ENCODE assay signal across 24 cellular contexts in the genomic region with DNA sequence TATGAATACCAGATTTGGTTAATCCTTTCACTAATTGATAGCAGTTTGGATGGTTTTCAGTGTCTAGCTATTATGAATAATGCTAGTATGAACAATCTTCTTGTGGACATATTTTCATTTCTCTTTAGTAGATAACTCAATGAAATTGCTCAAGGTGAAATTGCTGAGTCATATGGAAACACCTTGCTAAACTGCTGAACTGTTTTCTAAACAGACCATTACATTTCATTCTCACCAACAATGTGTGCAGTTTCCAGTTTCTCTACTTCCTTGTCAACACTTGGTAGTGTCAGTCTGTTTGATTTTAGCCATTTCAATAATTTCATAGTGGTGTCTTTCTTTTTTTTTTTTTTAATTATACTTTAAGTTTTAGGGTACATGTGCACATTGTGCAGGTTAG.
DNase-seq lines count a peak whose midpoint lies in the region; ATAC-seq, FAIRE-seq and TF ChIP-seq lines count a peak whose summit lies in the region.
"Had no signal": no experiment of that assay in that cellular context is flagged by ENCODE, and none has a peak within 500 bp of the region (broad histone marks: within the 10 kb centered on the region; RNA-seq: fewer than 3 reads in every experiment).

No MANE protein-coding gene starts in this region.

- H3K36me3 Mint-ChIP-seq in CD8-positive, alpha-beta memory T cell = no peaks in the 10 kb centered on the region
- H3K36me3 Mint-ChIP-seq: CD8-positive, alpha-beta T cell had no signal

- H4K5ac ChIP-seq in IMR-90 (ENCODE audit: low read depth, low read length) = no peak overlapping the region

- H3K14ac ChIP-seq in IMR-90 (replicated peaks; ENCODE audit: low read depth, low read length) = no peak overlapping the region; the same call in 1 of the 2 replicates

- TF ChIP-seq EP300 in HepG2 (IDR thresholded peaks at IDR 0.05; ENCODE audit: low read depth in 2 of 2, low read length in 2 of 2) (no peak), HepG2 (CRISPR knock-in tag; IDR thresholded peaks at IDR 0.05; ENCODE audit: borderline replicate concordance) (no peak), K562 (IDR thresholded peaks at IDR 0.05; ENCODE audit: low read length) (no peak)

- no peaks in the 10 kb centered on the region for H3K4me1 Mint-ChIP-seq in CD8-positive, alpha-beta memory T cell
- H3K4me1 Mint-ChIP-seq: B cell had no signal

- no peak overlapping the region; the same call in 1 of the 2 replicates for H2BK20ac ChIP-seq in IMR-90 (ENCODE audit: low read depth, low read length)

- H3K9me1 ChIP-seq in IMR-90 (ENCODE audit: insufficient read depth, low read length) = peaks cover 5% of the 10 kb centered on the region; the same call in 1 of the 2 replicates
- no peaks in the 10 kb centered on the region for H3K9me1 ChIP-seq in K562 (ENCODE audit: control insufficient read depth, insufficient read depth, low read length)

- ATAC-seq in HepG2 (no peak), right lobe of liver (no peak), IMR-90 (ENCODE audit: low read depth) (no peak), K562 (no peak)
- ATAC-seq: CD8-positive, alpha-beta T cell; GM12878 had no signal

- H3K4me3 ChIP-seq in HepG2 (replicated peaks in 1 of 3; ENCODE audit: insufficient read depth in 1 of 3, low read depth in 2 of 3, low read length in 3 of 3) (no peak overlapping the region), right lobe of liver (no peak overlapping the region), IMR-90 (ENCODE audit: insufficient read depth, low read depth, low read length) (no peak overlapping the region), K562 (no peak overlapping the region), epithelial cell of esophagus (ENCODE audit: low read length) (no peak overlapping the region)
- H3K4me3 ChIP-seq in CD8-positive, alpha-beta memory T cell (ENCODE audit: low read length) = no peak overlapping the region
- H3K4me3 ChIP-seq: BLaER1 treated with 17β-estradiol and CSF1 and Interleukin-3, amounts not matched to agents 10 nM and 100 nM; GM12878 had no signal

- no peak for TF ChIP-seq RAD21 in HepG2 (CRISPR knock-in tag; IDR thresholded peaks at IDR 0.05)
- no peak for TF ChIP-seq RAD21 in IMR-90 (IDR thresholded peaks at IDR 0.05; ENCODE audit: low read length)
- TF ChIP-seq RAD21 in K562 (CRISPR knock-in tag; conservative IDR thresholded peaks at IDR 0.05 in 1 of 2, IDR thresholded peaks at IDR 0.05 in 1 of 2) = no peak

- H3K56ac ChIP-seq in IMR-90 (ENCODE audit: extremely low read depth, insufficient read depth, low read length) = no peak overlapping the region

- H4K20me1 ChIP-seq in HepG2 (ENCODE audit: insufficient read depth, low read length) (no peaks in the 10 kb centered on the region), IMR-90 (ENCODE audit: insufficient read depth, low read length) (peaks cover 3% of the 10 kb centered on the region; the same call in 1 of the 2 replicates), K562 (replicated peaks; ENCODE audit: control insufficient read depth, insufficient read depth, low read length) (no peaks in the 10 kb centered on the region)
- H4K20me1 ChIP-seq: BLaER1 treated with 17β-estradiol and CSF1 and Interleukin-3, amounts not matched to agents 10 nM and 100 nM had no signal

- no peak for DNase-seq in HepG2 (ENCODE audit: low spot score)
- no peak for DNase-seq in right lobe of liver
- DNase-seq in IMR-90 = no peak
- no peak for DNase-seq in K562 (ENCODE audit: extremely low read depth in 1 of 4, low spot score in 3 of 4)
- DNase-seq in epithelial cell of esophagus (ENCODE audit: low read depth) = peak; percentile 2
- DNase-seq in CD8-positive, alpha-beta memory T cell = no peak
- no peak for DNase-seq in DMS79 treated with DMSO at 0.1 percent for 48 hours (lab: John Stamatoyannopoulos, UW)
- no peak for DNase-seq in amniotic stem cell (lab: John Stamatoyannopoulos, UW)
- DNase-seq: 8988T; AML-193; CD4-positive, alpha-beta T cell; CD8-positive, alpha-beta T cell; COR-L47; DMS 273 treated with DMSO at 0.1 percent for 48 hours; DMS153; DMS79; GDM1 had no signal

- no peak overlapping the region for H3K4ac ChIP-seq in IMR-90 (ENCODE audit: low read depth, low read length)

- no peak overlapping the region for H3K23ac ChIP-seq in IMR-90 (ENCODE audit: low read depth, low read length)

- CTCF ChIA-PET in HepG2 (lab: Yijun Ruan, JAX; ENCODE audit: low intra/inter-chr PET ratio, low total read pairs) (no interaction called here), IMR-90 (lab: Yijun Ruan, JAX) (interaction anchor here (0.7 kb wide), 1 partner anchor 25 kb away, joined by 3 read pairs; no protein-coding TSS in a partner anchor), K562 (lab: Yijun Ruan, JAX; ENCODE audit: low intra/inter-chr PET ratio) (no interaction called here)
- CTCF ChIA-PET in CD8-positive, alpha-beta memory T cell (lab: Charles Lee) = no interaction called here

- no peak overlapping the region for H2AK9ac ChIP-seq in IMR-90 (replicated peaks; ENCODE audit: low read depth, low read length, poor library complexity)

- in situ Hi-C loops in HepG2 (cut with HindIII; ENCODE audit: extremely low pct_ligation_motif_present, low pct_unique_long_range_greater_than_20kb) = no loop called here
- in situ Hi-C loops in IMR-90 (cut with MboI; ENCODE audit: low sequenced_read_pairs) = no loop called here
- in situ Hi-C loops in K562 (cut with MboI) = no loop called here

- no peak overlapping the region for H3K4me3 Mint-ChIP-seq in CD8-positive, alpha-beta memory T cell
- H3K4me3 Mint-ChIP-seq: B cell; CD4-positive, alpha-beta T cell; CD8-positive, alpha-beta T cell had no signal

- H2AFZ ChIP-seq in HepG2 (ENCODE audit: low read length) = no peak overlapping the region
- no peak overlapping the region for H2AFZ ChIP-seq in IMR-90 (replicated peaks; ENCODE audit: low read length, poor library complexity)
- no peak overlapping the region for H2AFZ ChIP-seq in K562 (ENCODE audit: low read depth, low read length)

- no peak overlapping the region for H4K91ac ChIP-seq in IMR-90 (ENCODE audit: insufficient read depth, low read depth, low read length)

- TF ChIP-seq POLR2A in HepG2 (IDR thresholded peaks at IDR 0.05; ENCODE audit: insufficient read depth in 1 of 2, low read depth in 2 of 2, low read length in 2 of 2) (no peak), right lobe of liver (IDR thresholded peaks at IDR 0.05) (no peak), IMR-90 (IDR thresholded peaks at IDR 0.05; ENCODE audit: low read depth, low read length) (no peak), K562 (conservative IDR thresholded peaks at IDR 0.05) (no peak)

- H3K27ac ChIP-seq in HepG2 (ENCODE audit: extremely low read length, insufficient read depth, low read length) (no peak overlapping the region), right lobe of liver (no peak overlapping the region), IMR-90 (ENCODE audit: insufficient read depth, low read length) (no peak overlapping the region), K562 (ENCODE audit: extremely low read depth, low read depth, low read length) (no peak overlapping the region)
- no peak overlapping the region for H3K27ac ChIP-seq in CD8-positive, alpha-beta memory T cell (ENCODE audit: low read depth, low read length)
- H3K27ac ChIP-seq: BLaER1 treated with 17β-estradiol and CSF1 and Interleukin-3, amounts not matched to agents 10 nM and 100 nM; C4-2B had no signal

- no peaks in the 10 kb centered on the region for H3K27me3 ChIP-seq in HepG2 (ENCODE audit: control insufficient read depth in 1 of 2, insufficient read depth in 2 of 2, low read length in 2 of 2)
- no peaks in the 10 kb centered on the region for H3K27me3 ChIP-seq in right lobe of liver
- H3K27me3 ChIP-seq in IMR-90 (ENCODE audit: control insufficient read depth, insufficient read depth, low read length) = no peaks in the 10 kb centered on the region
- H3K27me3 ChIP-seq in K562 (ENCODE audit: control insufficient read depth in 2 of 2, insufficient read depth in 2 of 2, low read length in 2 of 2) = no peaks in the 10 kb centered on the region
- no peaks in the 10 kb centered on the region for H3K27me3 ChIP-seq in CD8-positive, alpha-beta memory T cell (ENCODE audit: insufficient read depth, low read length, poor library complexity, severe bottlenecking)
- H3K27me3 ChIP-seq: BLaER1 treated with 17β-estradiol and CSF1 and Interleukin-3, amounts not matched to agents 10 nM and 100 nM had no signal

- H3K9me3 ChIP-seq in HepG2 (ENCODE audit: low read length) = no peaks in the 10 kb centered on the region
- H3K9me3 ChIP-seq in right lobe of liver = no peaks in the 10 kb centered on the region
- no peaks in the 10 kb centered on the region for H3K9me3 ChIP-seq in IMR-90 (ENCODE audit: control insufficient read depth, insufficient read depth, low read length)
- H3K9me3 ChIP-seq in K562 (replicated peaks; ENCODE audit: control insufficient read depth, insufficient read depth, low read depth, low read length) = no peaks in the 10 kb centered on the region
- H3K9me3 ChIP-seq in CD8-positive, alpha-beta memory T cell (ENCODE audit: low read length) = no peaks in the 10 kb centered on the region
- H3K9me3 ChIP-seq: BLaER1 treated with 17β-estradiol and CSF1 and Interleukin-3, amounts not matched to agents 10 nM and 100 nM had no signal

- peaks cover 0 to 6% of the 10 kb centered on the region in 2 donors for H3K27me3 Mint-ChIP-seq in CD8-positive, alpha-beta memory T cell
- H3K27me3 Mint-ChIP-seq: B cell had no signal

- H3K4me2 ChIP-seq in HepG2 (ENCODE audit: low read depth, low read length) (no peak overlapping the region), IMR-90 (ENCODE audit: low read depth, low read length) (no peak overlapping the region), K562 (ENCODE audit: insufficient read depth, low read length) (no peak overlapping the region)
- H3K4me2 ChIP-seq: BLaER1 treated with 17β-estradiol and CSF1 and Interleukin-3, amounts not matched to agents 10 nM and 100 nM had no signal

- FAIRE-seq in HepG2 (lab: Jason Lieb, UNC) (no peak), K562 (lab: Jason Lieb, UNC) (no peak)
- FAIRE-seq: A204.1, GM12878, GM12892, GM18507 had no signal

- no peaks in the 10 kb centered on the region for H3K79me2 ChIP-seq in HepG2 (ENCODE audit: insufficient read depth, low read length)
- no peaks in the 10 kb centered on the region for H3K79me2 ChIP-seq in K562 (ENCODE audit: control insufficient read depth, insufficient read depth, low read length)

- H2BK5ac ChIP-seq in IMR-90 (ENCODE audit: low read depth, low read length, poor library complexity, severe bottlenecking) = no peak overlapping the region

- H2BK120ac ChIP-seq in IMR-90 (ENCODE audit: low read depth, low read length) = no peak overlapping the region

- intact Hi-C loops in HepG2 (cut with micrococcal nuclease; ENCODE audit: unreplicated experiment) (no loop called here), right lobe of liver (cut with DNase I) (no loop called here), IMR-90 (cut with micrococcal nuclease) (no loop called here), K562 (cut with micrococcal nuclease) (no loop called here)

- POLR2A ChIA-PET in HepG2 (lab: Yijun Ruan, JAX) (no interaction called here), IMR-90 (lab: Charles Lee; ENCODE audit: unreplicated experiment) (no interaction called here), K562 (lab: Yijun Ruan, JAX) (no interaction called here)
- POLR2A ChIA-PET in CD8-positive, alpha-beta memory T cell (lab: Charles Lee) = no interaction called here

- H3K9me3 Mint-ChIP-seq in CD8-positive, alpha-beta memory T cell = no peaks in the 10 kb centered on the region
- H3K9me3 Mint-ChIP-seq: CD4-positive, alpha-beta T cell had no signal

- no peak overlapping the region for H3K9ac ChIP-seq in HepG2 (ENCODE audit: insufficient read depth, low read depth, low read length)
- H3K9ac ChIP-seq in IMR-90 (ENCODE audit: low read depth, low read length) = no peak overlapping the region
- H3K9ac ChIP-seq in K562 (ENCODE audit: insufficient read depth in 1 of 2, low read depth in 2 of 2, low read length in 2 of 2) = no peak overlapping the region
- H3K9ac ChIP-seq: BLaER1 treated with 17β-estradiol and CSF1 and Interleukin-3, amounts not matched to agents 10 nM and 100 nM had no signal

- dilution Hi-C loops in IMR-90 (cut with HindIII; ENCODE audit: low sequenced_read_pairs, unreplicated experiment) = no loop called here

- H2BK15ac ChIP-seq in IMR-90 (ENCODE audit: low read depth, low read length) = no peak overlapping the region; the same call in 2 of the 3 replicates

- no peaks in the 10 kb centered on the region for H3K79me1 ChIP-seq in IMR-90 (ENCODE audit: low read depth in 1 of 2, low read length in 2 of 2)

- TF ChIP-seq CTCF in HepG2 (CRISPR knock-in tag; IDR thresholded peaks at IDR 0.05) = no peak
- TF ChIP-seq CTCF in right lobe of liver (IDR thresholded peaks at IDR 0.05) = no peak
- TF ChIP-seq CTCF in IMR-90 (conservative IDR thresholded peaks at IDR 0.05; ENCODE audit: low read depth, low read length) = no peak
- TF ChIP-seq CTCF in K562 (IDR thresholded peaks at IDR 0.05 in 2 of 3, conservative IDR thresholded peaks at IDR 0.05 in 1 of 3; ENCODE audit: insufficient read depth in 2 of 3, low read depth in 1 of 3, low read length in 3 of 3) = no peak
- TF ChIP-seq CTCF in epithelial cell of esophagus (IDR thresholded peaks at IDR 0.05; ENCODE audit: insufficient read depth, low read depth, low read length, missing control alignments) = no peak

- no peak overlapping the region for H4K8ac ChIP-seq in IMR-90 (ENCODE audit: low read depth in 2 of 2, low read length in 2 of 2)

- BruUV-seq in HepG2 (replicated peaks; lab: Mats Ljungman, UMichigan) (no TSS peak), IMR-90 (replicated peaks; lab: Mats Ljungman, UMichigan) (no TSS peak), K562 (replicated peaks; lab: Mats Ljungman, UMichigan) (no TSS peak)

- no peak overlapping the region for H2AK5ac ChIP-seq in IMR-90 (ENCODE audit: low read depth, low read length)

- no peaks in the 10 kb centered on the region for H3K36me3 ChIP-seq in HepG2 (replicated peaks in 1 of 2; ENCODE audit: control insufficient read depth in 1 of 2, insufficient read depth in 2 of 2, low read length in 2 of 2)
- no peaks in the 10 kb centered on the region for H3K36me3 ChIP-seq in right lobe of liver
- H3K36me3 ChIP-seq in IMR-90 (ENCODE audit: control insufficient read depth, insufficient read depth, low read length) = no peaks in the 10 kb centered on the region
- H3K36me3 ChIP-seq in K562 (ENCODE audit: control insufficient read depth, insufficient read depth, low read length) = no peaks in the 10 kb centered on the region
- no peaks in the 10 kb centered on the region for H3K36me3 ChIP-seq in CD8-positive, alpha-beta memory T cell (ENCODE audit: insufficient read depth, low read length)
- H3K36me3 ChIP-seq: BLaER1 treated with 17β-estradiol and CSF1 and Interleukin-3, amounts not matched to agents 10 nM and 100 nM had no signal

- no peak overlapping the region for H3K27ac Mint-ChIP-seq in CD8-positive, alpha-beta memory T cell
- H3K27ac Mint-ChIP-seq: B cell; CD4-positive, alpha-beta T cell; CD8-positive, alpha-beta T cell had no signal

- H3K4me1 ChIP-seq in HepG2 (ENCODE audit: insufficient read depth, low read length) = no peaks in the 10 kb centered on the region
- no peaks in the 10 kb centered on the region for H3K4me1 ChIP-seq in right lobe of liver
- peaks cover 4% of the 10 kb centered on the region; the same call in 1 of the 2 replicates for H3K4me1 ChIP-seq in IMR-90 (ENCODE audit: control insufficient read depth, insufficient read depth, low read length)
- H3K4me1 ChIP-seq in K562 (replicated peaks in 1 of 2; ENCODE audit: control insufficient read depth in 2 of 2, insufficient read depth in 2 of 2, low read length in 2 of 2) = no peaks in the 10 kb centered on the region
- H3K4me1 ChIP-seq in CD8-positive, alpha-beta memory T cell (ENCODE audit: insufficient read depth, low read length) = no peaks in the 10 kb centered on the region
- H3K4me1 ChIP-seq: BLaER1 treated with 17β-estradiol and CSF1 and Interleukin-3, amounts not matched to agents 10 nM and 100 nM had no signal

- no peak overlapping the region for H3K18ac ChIP-seq in IMR-90 (ENCODE audit: low read depth, low read length)

Comparison
In these comparisons a context has a peak if more than half of its experiments do, and no peak if none do; other contexts are left out.
1. Of the 241 proteins assayed by ChIP-seq in both HepG2 and K562: peak only in HepG2: none; only in K562: MAFG, NFE2 and NFE2L1; in both: MAFF and MAFK; in neither: 236.